In genomic region chr9:20683351-20684034, GRCh38 we compare ENCODE assay signal across 8 cellular contexts. TPM values are rescaled to one million over a fixed set of nuclear protein-coding genes. Genes with fewer than 3 reads are reported as not detected.
A peak's percentile ranks its signal among the peaks of the same experiment; 100 is the strongest.
DNase-seq lines count a peak whose midpoint lies in the region; ATAC-seq lines count a peak whose summit lies in the region.

No MANE protein-coding gene starts in this region.

- peak; percentile 72 for DNase-seq in DMS 273 (lab: John Stamatoyannopoulos, UW; ENCODE audit: unreplicated experiment)
- DNase-seq in MV-4-11 (lab: John Stamatoyannopoulos, UW) = peak; percentile 66
- DNase-seq in activated CD4-positive, alpha-beta T cell treated with anti-CD3 and anti-CD28 coated beads, Interleukin-2, amount 10 ng/mL, durations not matched to agents 7 days and 5 days = peak; percentile 45
- peak; percentile 17 to 25 (median 23) for DNase-seq in effector memory CD4-positive, alpha-beta T cell
- DNase-seq in midbrain (lab: John Stamatoyannopoulos, UW) = peak; percentile 46

- POLR2A ChIA-PET in activated CD4-positive, alpha-beta T cell treated with anti-CD3 and anti-CD28 coated beads, Interleukin-2, amount 10 ng/mL, durations not matched to agents 7 days and 5 days (lab: Charles Lee) = no interaction called here

- H3K27ac ChIP-seq in effector memory CD4-positive, alpha-beta T cell (ENCODE audit: insufficient read depth, low read length, poor library complexity, severe bottlenecking) = peak overlapping the region; percentile 61

- H3K4me1 ChIP-seq in effector memory CD4-positive, alpha-beta T cell (ENCODE audit: control insufficient read depth, insufficient read depth, low read length, poor library complexity, severe bottlenecking) = peaks cover 4% of the 10 kb centered on the region

- CTCF ChIA-PET in activated CD4-positive, alpha-beta T cell treated with anti-CD3 and anti-CD28 coated beads, Interleukin-2, amount 10 ng/mL, durations not matched to agents 7 days and 5 days (lab: Charles Lee) = interaction anchor here (0.6 to 1.8 kb wide), 8 partner anchors 17 to 699 kb away, joined by 3 to 8 read pairs (median 3); partner anchors contain the start of gene MLLT3

- no peaks in the 10 kb centered on the region for H3K9me3 ChIP-seq in effector memory CD4-positive, alpha-beta T cell (ENCODE audit: control insufficient read depth, low read length)

- no peaks in the 10 kb centered on the region for H3K27me3 ChIP-seq in effector memory CD4-positive, alpha-beta T cell (replicated peaks; ENCODE audit: control insufficient read depth, insufficient read depth, low read length, poor library complexity, severe bottlenecking)

- peak overlapping the region; percentile 73 for H3K4me3 ChIP-seq in effector memory CD4-positive, alpha-beta T cell (ENCODE audit: insufficient read depth, low read depth, low read length, poor library complexity, severe bottlenecking)

- H3K4me3 Mint-ChIP-seq in activated CD4-positive, alpha-beta T cell treated with anti-CD3 and anti-CD28 coated beads, Interleukin-2, amount 10 ng/mL, durations not matched to agents 7 days and 5 days = peak overlapping the region; percentile 84
- peak overlapping the region; percentile 85 for H3K4me3 Mint-ChIP-seq in stimulated activated memory B cell treated with anti-CD40 and anti-IgM and Interleukin-4, amounts not matched to agents 10 μg/mL and 1 μg/mL and 100 μg/mL, for 72 hours

- peak; percentile 8 for ATAC-seq in GM21737 (IDR thresholded peaks at IDR 0.05; ENCODE audit: unreplicated experiment)
- ATAC-seq in stimulated activated memory B cell treated with anti-CD40 and anti-IgM and Interleukin-4, amounts not matched to agents 10 μg/mL and 1 μg/mL and 100 μg/mL, for 72 hours = peak; percentile 8
- ATAC-seq in HG03039 (IDR thresholded peaks at IDR 0.05; ENCODE audit: unreplicated experiment) = no peak

- H3K9me3 Mint-ChIP-seq in activated CD4-positive, alpha-beta T cell treated with anti-CD3 and anti-CD28 coated beads, Interleukin-2, amount 10 ng/mL, durations not matched to agents 7 days and 5 days = no peaks in the 10 kb centered on the region
- H3K9me3 Mint-ChIP-seq in stimulated activated memory B cell treated with anti-CD40 and anti-IgM and Interleukin-4, amounts not matched to agents 10 μg/mL and 1 μg/mL and 100 μg/mL, for 72 hours = no peaks in the 10 kb centered on the region

- H3K27me3 Mint-ChIP-seq in activated CD4-positive, alpha-beta T cell treated with anti-CD3 and anti-CD28 coated beads, Interleukin-2, amount 10 ng/mL, durations not matched to agents 7 days and 5 days = no peaks in the 10 kb centered on the region
- no peaks in the 10 kb centered on the region for H3K27me3 Mint-ChIP-seq in stimulated activated memory B cell treated with anti-CD40 and anti-IgM and Interleukin-4, amounts not matched to agents 10 μg/mL and 1 μg/mL and 100 μg/mL, for 72 hours

- H3K27ac Mint-ChIP-seq in activated CD4-positive, alpha-beta T cell treated with anti-CD3 and anti-CD28 coated beads, Interleukin-2, amount 10 ng/mL, durations not matched to agents 7 days and 5 days = peak overlapping the region; percentile 65
- no peak overlapping the region for H3K27ac Mint-ChIP-seq in stimulated activated memory B cell treated with anti-CD40 and anti-IgM and Interleukin-4, amounts not matched to agents 10 μg/mL and 1 μg/mL and 100 μg/mL, for 72 hours

- peaks cover 29% of the 10 kb centered on the region for H3K4me1 Mint-ChIP-seq in activated CD4-positive, alpha-beta T cell treated with anti-CD3 and anti-CD28 coated beads, Interleukin-2, amount 10 ng/mL, durations not matched to agents 7 days and 5 days
- peaks cover 18% of the 10 kb centered on the region for H3K4me1 Mint-ChIP-seq in stimulated activated memory B cell treated with anti-CD40 and anti-IgM and Interleukin-4, amounts not matched to agents 10 μg/mL and 1 μg/mL and 100 μg/mL, for 72 hours

- H3K36me3 Mint-ChIP-seq in activated CD4-positive, alpha-beta T cell treated with anti-CD3 and anti-CD28 coated beads, Interleukin-2, amount 10 ng/mL, durations not matched to agents 7 days and 5 days (ENCODE audit: low read depth) = peaks cover 1% of the 10 kb centered on the region
- no peaks in the 10 kb centered on the region for H3K36me3 Mint-ChIP-seq in stimulated activated memory B cell treated with anti-CD40 and anti-IgM and Interleukin-4, amounts not matched to agents 10 μg/mL and 1 μg/mL and 100 μg/mL, for 72 hours

- H3K36me3 ChIP-seq in effector memory CD4-positive, alpha-beta T cell (ENCODE audit: control insufficient read depth, insufficient read depth, low read length) = no peaks in the 10 kb centered on the region

RNA-seq across cellular contexts. Expression of gene FOCAD, which starts 0.6 kb away (rescaled TPM):
- total RNA-seq in activated CD4-positive, alpha-beta T cell treated with anti-CD3 and anti-CD28 coated beads, Interleukin-2, amount 10 ng/mL, durations not matched to agents 7 days and 5 days = 10 to 100 TPM; 31.4 to 32.1 TPM
